ENCODE assay signal across 1 cellular context in genomic region chr2:96962567-96963203, GRCh38.
TF ChIP-seq lines count a peak whose summit lies in the region.

No MANE protein-coding gene starts in this region.

TF ChIP-seq in GM12878, 131 proteins besides CTCF, POLR2A, EP300 and RAD21 (continued from another document):
- TF ChIP-seq CHD2 (IDR thresholded peaks at IDR 0.05; ENCODE audit: borderline replicate concordance, low read depth, low read length) (0 out of 2 replicates have a peak, but pooled peaks have one; percentile 18), FOXK2 (IDR thresholded peaks at IDR 0.05) (no peak), SMARCA5 (IDR thresholded peaks at IDR 0.05) (peak; percentile 83), SPI1 (IDR thresholded peaks at IDR 0.05; ENCODE audit: borderline replicate concordance, insufficient read depth, low read depth, low read length) (no peak; the same call in 1 of the 2 replicates), FOS (IDR thresholded peaks at IDR 0.05; ENCODE audit: borderline replicate concordance, extremely low read depth, insufficient read length) (no peak), DPF2 (IDR thresholded peaks at IDR 0.05) (peak; percentile 59), ZBTB33 (IDR thresholded peaks at IDR 0.05) (no peak), SUZ12 (IDR thresholded peaks at IDR 0.05; ENCODE audit: unreplicated experiment) (no peak), BACH1 (IDR thresholded peaks at IDR 0.05; ENCODE audit: borderline replicate concordance) (no peak), EGR1 (IDR thresholded peaks at IDR 0.05; ENCODE audit: borderline replicate concordance in 1 of 2, low read depth in 2 of 2, low read length in 2 of 2) (no peak), NFIC (IDR thresholded peaks at IDR 0.05; ENCODE audit: low read depth, low read length) (0 out of 2 replicates have a peak, but pooled peaks have one; percentile 46), MTA2 (IDR thresholded peaks at IDR 0.05; ENCODE audit: low read depth) (no peak), SP1 (IDR thresholded peaks at IDR 0.05; ENCODE audit: low read depth, low read length) (no peak), CREB1 (IDR thresholded peaks at IDR 0.05; ENCODE audit: low read depth) (0 out of 2 replicates have a peak, but pooled peaks have one; percentile 49), CBFB (IDR thresholded peaks at IDR 0.05; ENCODE audit: low read depth) (0 out of 2 replicates have a peak, but pooled peaks have one; percentile 27), GATAD2B (conservative IDR thresholded peaks at IDR 0.05; ENCODE audit: low read depth) (no peak), ZBED1 (IDR thresholded peaks at IDR 0.05; ENCODE audit: borderline replicate concordance) (no peak), NFXL1 (IDR thresholded peaks at IDR 0.05; ENCODE audit: borderline replicate concordance) (no peak), PKNOX1 (IDR thresholded peaks at IDR 0.05) (0 out of 2 replicates have a peak, but pooled peaks have one; percentile 16), TCF7 (IDR thresholded peaks at IDR 0.05; ENCODE audit: borderline replicate concordance) (peak; percentile 96), CBX3 (IDR thresholded peaks at IDR 0.05; ENCODE audit: borderline replicate concordance, low read depth) (no peak), RELB (IDR thresholded peaks at IDR 0.05; ENCODE audit: low read depth) (0 out of 2 replicates have a peak, but pooled peaks have one; percentile 14), POLR2AphosphoS2 (IDR thresholded peaks at IDR 0.05; ENCODE audit: low read depth, low read length) (no peak), LARP7 (IDR thresholded peaks at IDR 0.05) (0 out of 2 replicates have a peak, but pooled peaks have one; percentile 17)
- TF ChIP-seq, protein P1, sequence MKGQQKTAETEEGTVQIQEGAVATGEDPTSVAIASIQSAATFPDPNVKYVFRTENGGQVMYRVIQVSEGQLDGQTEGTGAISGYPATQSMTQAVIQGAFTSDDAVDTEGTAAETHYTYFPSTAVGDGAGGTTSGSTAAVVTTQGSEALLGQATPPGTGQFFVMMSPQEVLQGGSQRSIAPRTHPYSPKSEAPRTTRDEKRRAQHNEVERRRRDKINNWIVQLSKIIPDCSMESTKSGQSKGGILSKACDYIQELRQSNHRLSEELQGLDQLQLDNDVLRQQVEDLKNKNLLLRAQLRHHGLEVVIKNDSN (IDR thresholded peaks at IDR 0.05; ENCODE audit: borderline replicate concordance, extremely low read length, insufficient read depth, low read depth, low read length): no peak
- TF ChIP-seq, protein P2, sequence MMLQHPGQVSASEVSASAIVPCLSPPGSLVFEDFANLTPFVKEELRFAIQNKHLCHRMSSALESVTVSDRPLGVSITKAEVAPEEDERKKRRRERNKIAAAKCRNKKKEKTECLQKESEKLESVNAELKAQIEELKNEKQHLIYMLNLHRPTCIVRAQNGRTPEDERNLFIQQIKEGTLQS (IDR thresholded peaks at IDR 0.05; ENCODE audit: borderline replicate concordance, extremely low read depth, low read depth, low read length): no peak
